ENCODE assay signal across 10 cellular contexts in genomic region chr20:50560867-50561266, GRCh38. TPM values are rescaled to one million over a fixed set of nuclear protein-coding genes. Genes with fewer than 3 reads are reported as not detected.
A peak's percentile ranks its signal among the peaks of the same experiment; 100 is the strongest.
DNase-seq lines count a peak whose midpoint lies in the region; ATAC-seq, FAIRE-seq and TF ChIP-seq lines count a peak whose summit lies in the region.
"Had no signal": no experiment of that assay in that cellular context is flagged by ENCODE, and none has a peak within 500 bp of the region (broad histone marks: within the 10 kb centered on the region; RNA-seq: fewer than 3 reads in every experiment).

No MANE protein-coding gene starts in this region.

- H3K9me3 Mint-ChIP-seq in natural killer cell treated with Interleukin-12 subunit alpha and Interleukin-12 subunit beta and Interleukin-15 and Interleukin-18, amount 100 ng/mL, for 72 hours, result no peaks in the 10 kb centered on the region
- H3K9me3 Mint-ChIP-seq in natural killer cell, result no peaks in the 10 kb centered on the region

- TF ChIP-seq CTCF in natural killer cell (IDR thresholded peaks at IDR 0.05), result no peak
- no peak for TF ChIP-seq CTCF in adrenal gland (IDR thresholded peaks at IDR 0.05)
- TF ChIP-seq CTCF in GM10266 (IDR thresholded peaks at IDR 0.05; ENCODE audit: control insufficient read depth, insufficient read depth, low read depth, missing control alignments), result no peak

- H3K9me3 ChIP-seq in adrenal gland (replicated peaks in 1 of 3) (no peaks in the 10 kb centered on the region), muscle layer of duodenum (ENCODE audit: control insufficient read depth in 1 of 2, low read length in 2 of 2) (no peaks in the 10 kb centered on the region)

- intact Hi-C loops in natural killer cell (cut with micrococcal nuclease) (no loop called here), adrenal gland (cut with DNase I) (no loop called here)

- peak; percentile 13 for FAIRE-seq in urothelium cell line (lab: Jason Lieb, UNC)
- FAIRE-seq: GM18507 had no signal

- peaks cover 47 to 66% of the 10 kb centered on the region in 2 donors for H3K4me1 Mint-ChIP-seq in natural killer cell treated with Interleukin-12 subunit alpha and Interleukin-12 subunit beta and Interleukin-15 and Interleukin-18, amount 100 ng/mL, for 72 hours (ENCODE audit: low read depth in 2 of 2)
- peaks cover 28 to 31% of the 10 kb centered on the region in 2 donors for H3K4me1 Mint-ChIP-seq in natural killer cell

- H3K4me3 ChIP-seq in adrenal gland, result no peak overlapping the region
- H3K4me3 ChIP-seq in muscle layer of duodenum (ENCODE audit: low read depth in 1 of 2, low read length in 2 of 2), result no peak overlapping the region

- no peaks in the 10 kb centered on the region for H3K27me3 ChIP-seq in adrenal gland
- no peaks in the 10 kb centered on the region for H3K27me3 ChIP-seq in muscle layer of duodenum (ENCODE audit: low read depth, low read length)

- peak overlapping the region; percentile 83 for H3K4me3 Mint-ChIP-seq in natural killer cell treated with Interleukin-12 subunit alpha and Interleukin-12 subunit beta and Interleukin-15 and Interleukin-18, amount 100 ng/mL, for 72 hours
- H3K4me3 Mint-ChIP-seq in natural killer cell, result no peak overlapping the region

- H3K4me1 ChIP-seq in adrenal gland (replicated peaks in 1 of 2) (peaks cover 10 to 37% of the 10 kb centered on the region in 2 donors), muscle layer of duodenum (ENCODE audit: control insufficient read depth in 1 of 2, insufficient read depth in 2 of 2, low read length in 2 of 2) (peaks cover 0 to 39% of the 10 kb centered on the region in 2 donors)

- no peak for ATAC-seq in natural killer cell treated with Interleukin-12 subunit alpha and Interleukin-12 subunit beta and Interleukin-15 and Interleukin-18, amount 100 ng/mL, for 72 hours
- ATAC-seq in natural killer cell (no peak), HG02571 (IDR thresholded peaks at IDR 0.05; ENCODE audit: unreplicated experiment) (no peak)

- H3K27ac Mint-ChIP-seq in natural killer cell treated with Interleukin-12 subunit alpha and Interleukin-12 subunit beta and Interleukin-15 and Interleukin-18, amount 100 ng/mL, for 72 hours, result peak overlapping the region; percentile 93 to 96
- H3K27ac Mint-ChIP-seq in natural killer cell, result peak overlapping the region in 1 of 2 donors; percentile 52

- no peak for DNase-seq in natural killer cell treated with Interleukin-12 subunit alpha and Interleukin-12 subunit beta and Interleukin-15 and Interleukin-18, amount 100 ng/mL, for 72 hours (ENCODE audit: low spot score)
- DNase-seq in natural killer cell (no peak), adrenal gland (no peak), urothelium cell line (ENCODE audit: low spot score) (no peak), GM10266 (ENCODE audit: extremely low spot score) (no peak), NCI-H2227 (lab: John Stamatoyannopoulos, UW; ENCODE audit: unreplicated experiment) (no peak)

- TF ChIP-seq POLR2A in adrenal gland (IDR thresholded peaks at IDR 0.05), result no peak

- WGBS in adrenal gland, 4 donors, result 58 to 67% (median 61%) methylated on average over 5 of the region's 5 CpGs

- H3K27ac ChIP-seq in adrenal gland (peak overlapping the region; percentile 31 to 94 (median 81)), muscle layer of duodenum (ENCODE audit: low read length) (peak overlapping the region; percentile 10)
- H3K27ac ChIP-seq: C4-2B had no signal

- H3K36me3 ChIP-seq in adrenal gland (replicated peaks in 1 of 2) (peaks cover 0 to 22% of the 10 kb centered on the region in 2 donors), muscle layer of duodenum (ENCODE audit: control insufficient read depth in 1 of 2, insufficient read depth in 2 of 2, low read length in 2 of 2) (peaks cover 8 to 15% of the 10 kb centered on the region in 2 donors)

- H3K27me3 Mint-ChIP-seq in natural killer cell treated with Interleukin-12 subunit alpha and Interleukin-12 subunit beta and Interleukin-15 and Interleukin-18, amount 100 ng/mL, for 72 hours, result no peaks in the 10 kb centered on the region
- no peaks in the 10 kb centered on the region for H3K27me3 Mint-ChIP-seq in natural killer cell (ENCODE audit: low read depth in 2 of 2)

- H3K36me3 Mint-ChIP-seq in natural killer cell treated with Interleukin-12 subunit alpha and Interleukin-12 subunit beta and Interleukin-15 and Interleukin-18, amount 100 ng/mL, for 72 hours, result peaks cover 37% of the 10 kb centered on the region
- peaks cover 14% of the 10 kb centered on the region for H3K36me3 Mint-ChIP-seq in natural killer cell

RNA-seq across cellular contexts. Expression of gene PTPN1, which starts 50.7 kb away (rescaled TPM):
- 100 to 1,000 TPM in 1 of 2 donors, 10 to 100 TPM in 1; 74.3 to 105 TPM for total RNA-seq in natural killer cell treated with Interleukin-12 subunit alpha and Interleukin-12 subunit beta and Interleukin-15 and Interleukin-18, amount 100 ng/mL, for 72 hours
- total RNA-seq in natural killer cell (10 to 100 TPM; 52.9 to 64.5 (median 58.3) TPM), adrenal gland (10 to 100 TPM; 31.0 to 49.2 (median 36.3) TPM)
- polyA plus RNA-seq in adrenal gland, result 10 to 100 TPM; 17.0 to 49.0 (median 24.5) TPM
